18 cellular contexts compared by ENCODE assay signal in genomic region chr16:50812876-50813466, GRCh38.
DNase-seq lines count a peak whose midpoint lies in the region; ATAC-seq and TF ChIP-seq lines count a peak whose summit lies in the region.
"Had no signal": no experiment of that assay in that cellular context is flagged by ENCODE, and none has a peak within 500 bp of the region (broad histone marks: within the 10 kb centered on the region; RNA-seq: fewer than 3 reads in every experiment).

No MANE protein-coding gene starts in this region.

- H2BK15ac ChIP-seq in IMR-90 (ENCODE audit: low read depth, low read length) = no peak overlapping the region

- in situ Hi-C loops in IMR-90 (cut with MboI; ENCODE audit: low sequenced_read_pairs) = loop anchor here (25.0 kb wide), 1 partner anchor 1174 kb away; no protein-coding TSS in a partner anchor

- no peaks in the 10 kb centered on the region for H3K79me1 ChIP-seq in IMR-90 (ENCODE audit: low read depth in 1 of 2, low read length in 2 of 2)

- no peak overlapping the region for H2AK9ac ChIP-seq in IMR-90 (replicated peaks; ENCODE audit: low read depth, low read length, poor library complexity)

- no peak overlapping the region for H3K18ac ChIP-seq in IMR-90 (ENCODE audit: low read depth, low read length)

- no peak overlapping the region for H4K5ac ChIP-seq in IMR-90 (ENCODE audit: low read depth, low read length)

- H3K9me3 ChIP-seq in IMR-90 (ENCODE audit: control insufficient read depth, insufficient read depth, low read length) (no peaks in the 10 kb centered on the region), esophagus muscularis mucosa (no peaks in the 10 kb centered on the region), Peyer's patch (no peaks in the 10 kb centered on the region)
- H3K9me3 ChIP-seq: BE2C, Caco-2 had no signal

- POLR2A ChIA-PET in IMR-90 (lab: Charles Lee; ENCODE audit: unreplicated experiment) = no interaction called here

- ATAC-seq in IMR-90 (ENCODE audit: low read depth) (no peak), sciatic nerve (peak; percentile 17), HG03135 (IDR thresholded peaks at IDR 0.05; ENCODE audit: unreplicated experiment) (no peak)
- ATAC-seq: HCT116 had no signal

- H3K4me2 ChIP-seq in IMR-90 (ENCODE audit: low read depth, low read length) = no peak overlapping the region

- TF ChIP-seq EP300 in esophagus muscularis mucosa (IDR thresholded peaks at IDR 0.05) = no peak

- H4K8ac ChIP-seq in IMR-90 (ENCODE audit: low read depth in 2 of 2, low read length in 2 of 2) = no peak overlapping the region

- no peaks in the 10 kb centered on the region for H3K9me1 ChIP-seq in IMR-90 (ENCODE audit: insufficient read depth, low read length)

- H3K27ac ChIP-seq in IMR-90 (ENCODE audit: insufficient read depth, low read length) = no peak overlapping the region
- no peak overlapping the region for H3K27ac ChIP-seq in esophagus muscularis mucosa (replicated peaks in 1 of 4)
- H3K27ac ChIP-seq in Peyer's patch = no peak overlapping the region

- 17% methylated on average over 3 of the region's 9 CpGs; no CpG with 5 or more reads in 1 of the 2 experiments for WGBS in IMR-90 (ENCODE audit: extremely low coverage in 2 of 2, insufficient read length in 1 of 2), 2 experiments
- WGBS in esophagus muscularis mucosa = 83% methylated on average over 9 of the region's 9 CpGs

- H3K27me3 ChIP-seq in IMR-90 (ENCODE audit: control insufficient read depth, insufficient read depth, low read length) = peaks cover 8% of the 10 kb centered on the region; the same call in 1 of the 2 replicates
- H3K27me3 ChIP-seq in esophagus muscularis mucosa = no peaks in the 10 kb centered on the region
- no peaks in the 10 kb centered on the region for H3K27me3 ChIP-seq in Peyer's patch

- H4K91ac ChIP-seq in IMR-90 (ENCODE audit: insufficient read depth, low read depth, low read length) = no peak overlapping the region

- H3K23ac ChIP-seq in IMR-90 (ENCODE audit: low read depth, low read length) = no peak overlapping the region

- dilution Hi-C loops in IMR-90 (cut with HindIII; ENCODE audit: low sequenced_read_pairs, unreplicated experiment) = no loop called here

- intact Hi-C loops in IMR-90 (cut with micrococcal nuclease) = no loop called here
- intact Hi-C loops in esophagus muscularis mucosa (cut with DNase I) = no loop called here
- intact Hi-C loops in sciatic nerve (cut with DNase I) = no loop called here

- TF ChIP-seq CTCF in IMR-90 (conservative IDR thresholded peaks at IDR 0.05; ENCODE audit: low read depth, low read length) = no peak
- TF ChIP-seq CTCF in esophagus muscularis mucosa (IDR thresholded peaks at IDR 0.05) = no peak
- TF ChIP-seq CTCF in foreskin fibroblast (IDR thresholded peaks at IDR 0.05; ENCODE audit: low read depth, low read length) = no peak
- no peak for TF ChIP-seq CTCF in Peyer's patch (IDR thresholded peaks at IDR 0.05)

- H3K9ac ChIP-seq in IMR-90 (ENCODE audit: low read depth, low read length) = no peak overlapping the region

- CTCF ChIA-PET in IMR-90 (lab: Yijun Ruan, JAX) = no interaction called here

- no peak overlapping the region for H3K4ac ChIP-seq in IMR-90 (ENCODE audit: low read depth, low read length)

- no peak overlapping the region for H3K4me3 ChIP-seq in IMR-90 (ENCODE audit: insufficient read depth, low read depth, low read length)
- H3K4me3 ChIP-seq in esophagus muscularis mucosa = no peak overlapping the region
- no peak overlapping the region for H3K4me3 ChIP-seq in foreskin fibroblast (ENCODE audit: low read depth in 1 of 2, low read length in 2 of 2)
- no peak overlapping the region for H3K4me3 ChIP-seq in Peyer's patch

- H2AFZ ChIP-seq in IMR-90 (replicated peaks; ENCODE audit: low read length, poor library complexity) = peak overlapping the region; percentile 32

- DNase-seq in IMR-90 = no peak
- peak; percentile 90 for DNase-seq in esophagus muscularis mucosa (ENCODE audit: extremely low spot score)
- peak; percentile 10 to 57 for DNase-seq in foreskin fibroblast
- DNase-seq in sciatic nerve (ENCODE audit: low spot score) = peak; percentile 48
- no peak for DNase-seq in cerebellar nuclear complex (lab: John Stamatoyannopoulos, UW)
- DNase-seq in Peyer's patch = no peak
- DNase-seq in GM19240 (ENCODE audit: insufficient read length, low spot score) = no peak
- DNase-seq: BE2C; C1 segment of cervical spinal cord; Caco-2; CD4-positive, CD25-positive, alpha-beta regulatory T cell; DMS79; GDM1; GOT3; H7; HFFc6 had no signal

- H4K20me1 ChIP-seq in IMR-90 (ENCODE audit: insufficient read depth, low read length) = no peaks in the 10 kb centered on the region

- H2BK20ac ChIP-seq in IMR-90 (ENCODE audit: low read depth, low read length) = no peak overlapping the region

- no peak overlapping the region for H2AK5ac ChIP-seq in IMR-90 (ENCODE audit: low read depth, low read length)

- TF ChIP-seq POLR2A in IMR-90 (IDR thresholded peaks at IDR 0.05; ENCODE audit: low read depth, low read length) = no peak
- TF ChIP-seq POLR2A in esophagus muscularis mucosa (IDR thresholded peaks at IDR 0.05; ENCODE audit: low read depth) = no peak
- no peak for TF ChIP-seq POLR2A in Peyer's patch (IDR thresholded peaks at IDR 0.05)

- no peak overlapping the region for H2BK120ac ChIP-seq in IMR-90 (ENCODE audit: low read depth, low read length)

- H2BK5ac ChIP-seq in IMR-90 (ENCODE audit: low read depth, low read length, poor library complexity, severe bottlenecking) = no peak overlapping the region

- no peak for TF ChIP-seq RAD21 in IMR-90 (IDR thresholded peaks at IDR 0.05; ENCODE audit: low read length)

- H3K56ac ChIP-seq in IMR-90 (ENCODE audit: extremely low read depth, insufficient read depth, low read length) = no peak overlapping the region

- BruUV-seq in IMR-90 (replicated peaks; lab: Mats Ljungman, UMichigan) = no TSS peak

- H3K4me1 ChIP-seq in IMR-90 (ENCODE audit: control insufficient read depth, insufficient read depth, low read length) = no peaks in the 10 kb centered on the region
- H3K4me1 ChIP-seq in esophagus muscularis mucosa = no peaks in the 10 kb centered on the region
- H3K4me1 ChIP-seq in Peyer's patch = no peaks in the 10 kb centered on the region
- H3K4me1 ChIP-seq: BE2C, Caco-2 had no signal

- H3K36me3 ChIP-seq in IMR-90 (ENCODE audit: control insufficient read depth, insufficient read depth, low read length) = no peaks in the 10 kb centered on the region
- H3K36me3 ChIP-seq in esophagus muscularis mucosa = no peaks in the 10 kb centered on the region
- no peaks in the 10 kb centered on the region for H3K36me3 ChIP-seq in Peyer's patch
- H3K36me3 ChIP-seq: BE2C had no signal

- H3K14ac ChIP-seq in IMR-90 (replicated peaks; ENCODE audit: low read depth, low read length) = no peak overlapping the region

TF ChIP-seq in IMR-90, 13 proteins besides CTCF, POLR2A, EP300 and RAD21:
- TF ChIP-seq MXI1 (IDR thresholded peaks at IDR 0.05; ENCODE audit: borderline replicate concordance, low read depth, low read length) (no peak), MAZ (IDR thresholded peaks at IDR 0.05; ENCODE audit: borderline replicate concordance, low read depth, low read length) (no peak), NFE2L2 (IDR thresholded peaks at IDR 0.05; ENCODE audit: low read depth, low read length) (no peak), CEBPB (IDR thresholded peaks at IDR 0.05; ENCODE audit: low read depth, low read length) (no peak), USF2 (IDR thresholded peaks at IDR 0.05; ENCODE audit: low read depth, low read length) (no peak), CHD1 (IDR thresholded peaks at IDR 0.05; ENCODE audit: low read depth, low read length) (no peak), ELK1 (IDR thresholded peaks at IDR 0.05; ENCODE audit: borderline replicate concordance, low read depth, low read length) (no peak), RFX5 (IDR thresholded peaks at IDR 0.05; ENCODE audit: low read depth, low read length) (no peak), RCOR1 (IDR thresholded peaks at IDR 0.05; ENCODE audit: insufficient replicate concordance, low read length) (no peak), SMC3 (IDR thresholded peaks at IDR 0.05; ENCODE audit: low read depth, low read length) (no peak), BHLHE40 (IDR thresholded peaks at IDR 0.05; ENCODE audit: low read depth, low read length) (no peak), MAFK (IDR thresholded peaks at IDR 0.05; ENCODE audit: low read depth, low read length) (no peak), FOS (IDR thresholded peaks at IDR 0.05; ENCODE audit: low read depth, low read length) (no peak)

Comparison
In these comparisons a context has a peak if more than half of its experiments do, and no peak if none do; other contexts are left out.
1. DNase-seq: peak in esophagus muscularis mucosa (single experiment), foreskin fibroblast (2 of 2) and sciatic nerve (single experiment); none in IMR-90 (single experiment), cerebellar nuclear complex (0 of 2), Peyer's patch (0 of 3) and GM19240 (single experiment).